Comparison of ENCODE assay signal across 23 cellular contexts in the genomic region with DNA sequence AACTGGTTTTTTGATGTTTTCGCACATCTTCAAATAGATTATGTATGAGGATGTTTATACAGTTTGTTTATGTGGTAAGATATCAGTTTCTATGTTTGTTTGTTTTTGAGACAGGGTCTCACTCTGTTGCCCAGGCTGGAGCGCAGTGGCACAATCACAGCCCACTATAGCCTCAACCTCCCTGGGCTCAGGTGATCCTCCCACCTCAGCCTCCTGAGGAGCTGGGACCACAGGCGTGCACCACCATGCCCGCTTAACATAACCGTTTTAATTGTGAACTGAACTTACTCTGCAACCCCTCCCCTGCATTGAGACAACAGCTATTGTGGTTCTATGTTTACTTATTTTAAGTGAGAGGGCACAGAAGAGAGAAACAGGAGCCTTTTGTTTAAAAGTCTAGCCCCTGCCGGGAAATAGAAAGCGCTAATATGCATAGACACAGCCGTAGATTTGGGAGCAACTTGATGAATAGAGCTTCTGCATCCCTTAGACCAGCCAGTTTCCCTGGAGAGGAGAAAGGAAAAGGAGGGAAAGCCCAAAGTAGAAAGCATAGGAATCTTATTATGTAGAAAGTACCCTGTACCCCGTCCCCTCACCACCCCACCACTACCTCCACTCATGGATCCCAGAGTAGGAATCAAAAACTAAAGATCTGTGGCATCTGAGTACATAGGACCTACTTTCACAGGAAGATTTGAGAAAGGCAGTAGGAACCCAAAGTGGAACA. TPM values are rescaled to one million over a fixed set of nuclear protein-coding genes. Genes with fewer than 3 reads are reported as not detected.
DNase-seq lines count a peak whose midpoint lies in the region; ATAC-seq and TF ChIP-seq lines count a peak whose summit lies in the region.
"Had no signal": no experiment of that assay in that cellular context is flagged by ENCODE, and none has a peak within 500 bp of the region (broad histone marks: within the 10 kb centered on the region; RNA-seq: fewer than 3 reads in every experiment).

No MANE protein-coding gene starts in this region.

- H3K27me3 Mint-ChIP-seq in GM23338 (ENCODE audit: insufficient read depth, low read depth, poor library complexity) (no peaks in the 10 kb centered on the region), endodermal cell (ENCODE audit: insufficient read depth) (no peaks in the 10 kb centered on the region)
- H3K27me3 Mint-ChIP-seq: IgD-negative memory B cell had no signal

- no peak overlapping the region for H3K4me2 ChIP-seq in GM23338
- H3K4me2 ChIP-seq: A549, BLaER1 had no signal

- no peak overlapping the region for H2AFZ ChIP-seq in GM23338

- no peaks in the 10 kb centered on the region for H3K4me1 ChIP-seq in GM23338 (ENCODE audit: insufficient read depth)
- no peaks in the 10 kb centered on the region for H3K4me1 ChIP-seq in endodermal cell (ENCODE audit: control insufficient read depth, insufficient read depth, low read length)
- H3K4me1 ChIP-seq: A549, BLaER1 had no signal

- no peaks in the 10 kb centered on the region for H3K36me3 ChIP-seq in GM23338 (ENCODE audit: insufficient read depth)
- H3K36me3 ChIP-seq in endodermal cell (ENCODE audit: control insufficient read depth, insufficient read depth, low read length), result no peaks in the 10 kb centered on the region
- H3K36me3 ChIP-seq: BLaER1, MG63 had no signal

- 93 to 97% methylated on average over 3 to 9 of the region's 9 CpGs for WGBS in endodermal cell (ENCODE audit: insufficient coverage in 1 of 2, insufficient read length in 1 of 2), 2 experiments

- H3K27ac ChIP-seq in GM23338 (ENCODE audit: low read depth), result no peak overlapping the region
- H3K27ac ChIP-seq in endodermal cell (ENCODE audit: low read depth, low read length), result no peak overlapping the region
- H3K27ac ChIP-seq: BLaER1, HL-60 had no signal

- H3K79me2 ChIP-seq in GM23338 (replicated peaks; ENCODE audit: insufficient read depth), result no peaks in the 10 kb centered on the region

- H3K4me3 Mint-ChIP-seq in GM23338, result no peak overlapping the region
- no peak overlapping the region for H3K4me3 Mint-ChIP-seq in endodermal cell
- H3K4me3 Mint-ChIP-seq: CD8-positive, alpha-beta T cell; IgD-negative memory B cell had no signal

- DNase-seq in GM23338 (ENCODE audit: low spot score), result no peak
- peak; percentile 16 for DNase-seq in NCI-H526 treated with DMSO at 0.1 percent for 48 hours (lab: John Stamatoyannopoulos, UW)
- no peak for DNase-seq in endodermal cell
- DNase-seq in pons (ENCODE audit: low spot score), result peak; percentile 73
- DNase-seq in epidermal melanocyte (ENCODE audit: insufficient read length, low spot score), result no peak
- DNase-seq in LoVo (ENCODE audit: low spot score), result no peak
- DNase-seq: Calu3; CD8-positive, alpha-beta T cell; GF-D8; Karpas-422; MG63; NCI-H1048; NCI-H1436; NCI-H2029; NCI-H446 treated with DMSO at 0.1 percent for 48 hours; NCI-H82; OCI-M1; SHP77 treated with DMSO at 0.1 percent for 48 hours had no signal

- H3K4me1 Mint-ChIP-seq in GM23338, result peaks cover 6% of the 10 kb centered on the region
- no peaks in the 10 kb centered on the region for H3K4me1 Mint-ChIP-seq in endodermal cell
- H3K4me1 Mint-ChIP-seq: IgD-negative memory B cell had no signal

- ATAC-seq in GM23338, result peak; percentile 67
- no peak for ATAC-seq in HG03175 (IDR thresholded peaks at IDR 0.05; ENCODE audit: unreplicated experiment)
- ATAC-seq: CD8-positive, alpha-beta T cell had no signal

- 0 out of 2 replicates have a peak, but pooled peaks cover 3% of the 10 kb centered on the region for H3F3A ChIP-seq in GM23338 (replicated peaks; ENCODE audit: low read depth)

- no peaks in the 10 kb centered on the region for H3K9me2 ChIP-seq in GM23338 (ENCODE audit: insufficient read depth)

- no peak overlapping the region for H3K27ac Mint-ChIP-seq in GM23338
- peak overlapping the region; percentile 58 for H3K27ac Mint-ChIP-seq in endodermal cell
- H3K27ac Mint-ChIP-seq: CD8-positive, alpha-beta T cell; IgD-negative memory B cell had no signal

- H3K4me3 ChIP-seq in GM23338 (no peak overlapping the region), endodermal cell (ENCODE audit: low read length) (no peak overlapping the region)
- H3K4me3 ChIP-seq: A549, BLaER1, MG63 had no signal

- no peak overlapping the region for H3K9ac ChIP-seq in endodermal cell (ENCODE audit: extremely low read depth, low read length, poor library complexity, severe bottlenecking)
- H3K9ac ChIP-seq: BLaER1 had no signal

- no peaks in the 10 kb centered on the region for H3K27me3 ChIP-seq in GM23338 (ENCODE audit: insufficient read depth)
- H3K27me3 ChIP-seq in endodermal cell (ENCODE audit: control insufficient read depth, insufficient read depth, low read length, poor library complexity, severe bottlenecking), result no peaks in the 10 kb centered on the region
- H3K27me3 ChIP-seq: BLaER1, MG63 had no signal

- TF ChIP-seq CTCF in GM23338 (conservative IDR thresholded peaks at IDR 0.05; ENCODE audit: low read depth in 2 of 2) (no peak), endodermal cell (conservative IDR thresholded peaks at IDR 0.05) (no peak)

- no peaks in the 10 kb centered on the region for H3K9me3 ChIP-seq in endodermal cell (ENCODE audit: control insufficient read depth, low read length)
- H3K9me3 ChIP-seq: A549, MG63 had no signal

- H4K20me1 ChIP-seq in GM23338 (replicated peaks; ENCODE audit: insufficient read depth), result no peaks in the 10 kb centered on the region
- H4K20me1 ChIP-seq: BLaER1 had no signal

- H3K36me3 Mint-ChIP-seq in GM23338 (ENCODE audit: low read depth) (peaks cover 5% of the 10 kb centered on the region; the same call in 1 of the 3 replicates), endodermal cell (ENCODE audit: low read depth) (no peaks in the 10 kb centered on the region)
- H3K36me3 Mint-ChIP-seq: CD8-positive, alpha-beta T cell had no signal

- H3K9me3 Mint-ChIP-seq in GM23338 (peaks cover 11% of the 10 kb centered on the region), endodermal cell (peaks cover 13% of the 10 kb centered on the region)
- H3K9me3 Mint-ChIP-seq: CD8-positive, alpha-beta T cell; IgD-negative memory B cell had no signal

TF ChIP-seq in GM23338, 12 proteins besides CTCF, POLR2A, EP300 and RAD21 (continues in another document):
- TF ChIP-seq, protein P1, sequence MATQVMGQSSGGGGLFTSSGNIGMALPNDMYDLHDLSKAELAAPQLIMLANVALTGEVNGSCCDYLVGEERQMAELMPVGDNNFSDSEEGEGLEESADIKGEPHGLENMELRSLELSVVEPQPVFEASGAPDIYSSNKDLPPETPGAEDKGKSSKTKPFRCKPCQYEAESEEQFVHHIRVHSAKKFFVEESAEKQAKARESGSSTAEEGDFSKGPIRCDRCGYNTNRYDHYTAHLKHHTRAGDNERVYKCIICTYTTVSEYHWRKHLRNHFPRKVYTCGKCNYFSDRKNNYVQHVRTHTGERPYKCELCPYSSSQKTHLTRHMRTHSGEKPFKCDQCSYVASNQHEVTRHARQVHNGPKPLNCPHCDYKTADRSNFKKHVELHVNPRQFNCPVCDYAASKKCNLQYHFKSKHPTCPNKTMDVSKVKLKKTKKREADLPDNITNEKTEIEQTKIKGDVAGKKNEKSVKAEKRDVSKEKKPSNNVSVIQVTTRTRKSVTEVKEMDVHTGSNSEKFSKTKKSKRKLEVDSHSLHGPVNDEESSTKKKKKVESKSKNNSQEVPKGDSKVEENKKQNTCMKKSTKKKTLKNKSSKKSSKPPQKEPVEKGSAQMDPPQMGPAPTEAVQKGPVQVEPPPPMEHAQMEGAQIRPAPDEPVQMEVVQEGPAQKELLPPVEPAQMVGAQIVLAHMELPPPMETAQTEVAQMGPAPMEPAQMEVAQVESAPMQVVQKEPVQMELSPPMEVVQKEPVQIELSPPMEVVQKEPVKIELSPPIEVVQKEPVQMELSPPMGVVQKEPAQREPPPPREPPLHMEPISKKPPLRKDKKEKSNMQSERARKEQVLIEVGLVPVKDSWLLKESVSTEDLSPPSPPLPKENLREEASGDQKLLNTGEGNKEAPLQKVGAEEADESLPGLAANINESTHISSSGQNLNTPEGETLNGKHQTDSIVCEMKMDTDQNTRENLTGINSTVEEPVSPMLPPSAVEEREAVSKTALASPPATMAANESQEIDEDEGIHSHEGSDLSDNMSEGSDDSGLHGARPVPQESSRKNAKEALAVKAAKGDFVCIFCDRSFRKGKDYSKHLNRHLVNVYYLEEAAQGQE (IDR thresholded peaks at IDR 0.05; ENCODE audit: unreplicated experiment), result no peak
- TF ChIP-seq ZNF331 (CRISPR knock-in tag; IDR thresholded peaks at IDR 0.05; ENCODE audit: low read depth), result no peak
- TF ChIP-seq POLR2AphosphoS5 (IDR thresholded peaks at IDR 0.05; ENCODE audit: low read depth), result no peak
- TF ChIP-seq ETS1 (IDR thresholded peaks at IDR 0.05), result no peak
- no peak for TF ChIP-seq EZH2 (IDR thresholded peaks at IDR 0.05; ENCODE audit: low read depth, unreplicated experiment)
- TF ChIP-seq ZNF114 (CRISPR knock-in tag; IDR thresholded peaks at IDR 0.05), result no peak
- no peak for TF ChIP-seq JUNB (IDR thresholded peaks at IDR 0.05; ENCODE audit: unreplicated experiment)
- TF ChIP-seq EZH2phosphoT487 (IDR thresholded peaks at IDR 0.05; ENCODE audit: unreplicated experiment), result no peak
- no peak for TF ChIP-seq NANOG (IDR thresholded peaks at IDR 0.05; ENCODE audit: borderline replicate concordance)

RNA-seq across cellular contexts. Expression of gene APPBP2, which starts 19.6 kb away (rescaled TPM):
- 14.3 and 15.0 TPM in 2 replicates for total RNA-seq in GM23338 (2014; rRNA removed; shearing (Covaris generic))
- 5.1 and 9.3 TPM in 2 replicates for polyA plus RNA-seq in GM23338 (2016; fragmentation: Nextera tagmentation; extraction: Ambion mirVana)
- total RNA-seq in endodermal cell, result 10 to 100 TPM; 25.3 to 28.1 TPM
- polyA plus RNA-seq in endodermal cell (2013, experiment 1 of 2), result 25.0 TPM
- 28.0 TPM for polyA plus RNA-seq in endodermal cell (2013, experiment 2 of 2)

RNA-seq across cellular contexts. Expression of gene PPM1D, which starts 54.4 kb away (rescaled TPM):
- 13.3 and 13.7 TPM in 2 replicates for total RNA-seq in GM23338 (2014; rRNA removed; shearing (Covaris generic))
- 7.8 and 7.9 TPM in 2 replicates for polyA plus RNA-seq in GM23338 (2016; fragmentation: Nextera tagmentation; extraction: Ambion mirVana)
- 10 to 100 TPM in 1 of 2 donors, 1 to 10 TPM in 1; 9.4 to 13.0 TPM for total RNA-seq in endodermal cell
- 16.7 TPM for polyA plus RNA-seq in endodermal cell (2013, experiment 1 of 2)
- polyA plus RNA-seq in endodermal cell (2013, experiment 2 of 2), result 14.9 TPM

Comparison
In these comparisons a context has a peak if more than half of its experiments do, and no peak if none do; other contexts are left out.
1. DNase-seq: peak in NCI-H526 treated with DMSO at 0.1 percent for 48 hours (single experiment) and pons (single experiment); none in GM23338 (single experiment), endodermal cell (single experiment), epidermal melanocyte (single experiment) and LoVo (single experiment).